In the genomic region with DNA sequence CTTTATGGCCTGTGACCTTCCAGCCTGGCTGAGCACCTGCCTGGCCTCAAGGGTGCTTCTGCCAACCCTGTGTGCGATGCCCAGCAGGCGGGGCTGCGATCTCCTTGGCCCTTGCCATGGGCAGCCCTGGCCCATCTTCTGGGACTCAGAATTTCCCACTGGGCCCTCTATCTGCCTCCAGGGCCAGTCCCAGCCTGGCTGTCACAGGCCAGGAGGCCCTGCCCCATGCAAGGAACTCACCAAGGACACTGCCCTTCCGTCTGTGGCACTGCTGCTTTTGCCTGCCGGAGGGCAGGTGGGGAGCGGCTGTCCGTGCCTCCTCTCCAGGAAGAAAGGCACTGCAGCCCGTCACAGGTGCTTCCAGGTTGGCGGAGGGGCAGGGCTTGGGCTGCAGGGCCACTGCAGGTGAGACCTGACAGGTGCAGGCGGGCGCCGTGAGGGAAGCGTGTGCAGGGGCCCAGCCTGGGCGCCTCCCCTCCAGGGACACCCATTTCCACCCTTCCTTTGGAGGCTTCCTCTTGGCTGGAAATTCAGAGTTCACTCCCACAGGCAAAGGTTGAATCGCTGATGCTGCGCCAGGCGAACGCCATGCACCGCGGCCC, we compare ENCODE assay signal across 23 cellular contexts.
DNase-seq lines count a peak whose midpoint lies in the region; ATAC-seq and TF ChIP-seq lines count a peak whose summit lies in the region.
"Had no signal": no experiment of that assay in that cellular context is flagged by ENCODE, and none has a peak within 500 bp of the region (broad histone marks: within the 10 kb centered on the region; RNA-seq: fewer than 3 reads in every experiment).

No MANE protein-coding gene starts in this region.

- TF ChIP-seq CTCF in WTC11 (IDR thresholded peaks at IDR 0.05) (no peak), lower lobe of right lung (IDR thresholded peaks at IDR 0.05) (no peak)

- H3K27ac Mint-ChIP-seq in WTC11: no peak overlapping the region
- H3K27ac Mint-ChIP-seq: activated naive CD4-positive, alpha-beta T cell treated with anti-CD3 and anti-CD28 coated beads, Interleukin-2, amount 50 U/mL, for 72 hours; nephron had no signal

- no peaks in the 10 kb centered on the region for H3K4me1 ChIP-seq in lower lobe of right lung
- H3K4me1 ChIP-seq: esophagus squamous epithelium, thyroid gland had no signal

- intact Hi-C loops in cardiac septum (cut with DNase I) (no loop called here), left ventricle myocardium superior (cut with micrococcal nuclease) (no loop called here), lower lobe of right lung (cut with DNase I) (no loop called here)

- H3K36me3 Mint-ChIP-seq in WTC11: no peaks in the 10 kb centered on the region
- H3K36me3 Mint-ChIP-seq: activated naive CD4-positive, alpha-beta T cell treated with anti-CD3 and anti-CD28 coated beads, Interleukin-2, amount 50 U/mL, for 72 hours; CD8-positive, alpha-beta memory T cell had no signal

- H3K9me3 Mint-ChIP-seq in WTC11: peaks cover 16% of the 10 kb centered on the region
- H3K9me3 Mint-ChIP-seq: activated naive CD4-positive, alpha-beta T cell treated with anti-CD3 and anti-CD28 coated beads, Interleukin-2, amount 50 U/mL, for 72 hours had no signal

- no peaks in the 10 kb centered on the region for H3K9me3 ChIP-seq in lower lobe of right lung
- H3K9me3 ChIP-seq: esophagus squamous epithelium, thyroid gland had no signal

- peak; percentile 54 for DNase-seq in cardiac septum (ENCODE audit: low spot score)
- no peak for DNase-seq in left ventricle myocardium superior
- peak; percentile 7 for DNase-seq in WTC11 (ENCODE audit: low spot score)
- peak; percentile 35 for DNase-seq in lower lobe of right lung
- peak; percentile 26 for DNase-seq in ureter (ENCODE audit: low spot score)
- no peak for DNase-seq in HEK293T (ENCODE audit: extremely low spot score)
- DNase-seq: activated CD4-positive, alpha-beta T cell treated with anti-CD3 and anti-CD28 coated beads, Interleukin-2, amount 50 U/mL, for 1 hour; CD8-positive, alpha-beta memory T cell; cerebellar nuclear complex; DND-41; effector memory CD4-positive, alpha-beta T cell; esophagus squamous epithelium; Kasumi-1; midbrain; NCI-H1092; NCI-H2107; NCI-H69; stimulated activated CD4-positive, alpha-beta T cell treated with anti-CD3 and anti-CD28 coated beads, Interleukin-2, amount 100 ng/mL, for 48 hours; stimulated activated naive CD4-positive, alpha-beta T cell treated with Interleukin-2 at 50 U/mL for 16 hours had no signal

- CTCF ChIA-PET in WTC11 (lab: Charles Lee) (no interaction called here), HEK293T (lab: Yijun Ruan, JAX) (no interaction called here)

- POLR2A ChIA-PET in WTC11 (lab: Charles Lee): no interaction called here
- POLR2A ChIA-PET in HEK293T (lab: Yijun Ruan, JAX): no interaction called here

- H3K4me3 ChIP-seq in lower lobe of right lung: no peak overlapping the region
- H3K4me3 ChIP-seq: esophagus squamous epithelium, thyroid gland had no signal

- no peak overlapping the region for H3K4me3 Mint-ChIP-seq in WTC11
- H3K4me3 Mint-ChIP-seq: CD8-positive, alpha-beta memory T cell; nephron had no signal

- no peak overlapping the region for H3K27ac ChIP-seq in lower lobe of right lung
- H3K27ac ChIP-seq: esophagus squamous epithelium, thyroid gland had no signal

- no peaks in the 10 kb centered on the region for H3K27me3 Mint-ChIP-seq in WTC11 (ENCODE audit: low read depth)

- H3K27me3 ChIP-seq in lower lobe of right lung (ENCODE audit: low read depth): peaks cover 7% of the 10 kb centered on the region
- H3K27me3 ChIP-seq: thyroid gland had no signal

- ATAC-seq in left ventricle myocardium superior: no peak
- no peak for ATAC-seq in WTC11
- no peak for ATAC-seq in lower lobe of right lung
- ATAC-seq in HG03159 (IDR thresholded peaks at IDR 0.05; ENCODE audit: unreplicated experiment): no peak
- ATAC-seq: activated naive CD4-positive, alpha-beta T cell treated with anti-CD3 and anti-CD28 coated beads, Interleukin-2, amount 50 U/mL, for 72 hours had no signal

- no peaks in the 10 kb centered on the region for H3K4me1 Mint-ChIP-seq in WTC11
- H3K4me1 Mint-ChIP-seq: CD8-positive, alpha-beta memory T cell; nephron had no signal

- no peaks in the 10 kb centered on the region for H3K36me3 ChIP-seq in lower lobe of right lung
- H3K36me3 ChIP-seq: esophagus squamous epithelium, thyroid gland had no signal

TF ChIP-seq in WTC11, 78 proteins besides CTCF, POLR2A, EP300 and RAD21 (continues in another document):
- TF ChIP-seq USF1 (CRISPR knock-in tag; IDR thresholded peaks at IDR 0.05) (no peak), FOXK1 (CRISPR knock-in tag; IDR thresholded peaks at IDR 0.05) (no peak), NFE2L1 (CRISPR knock-in tag; IDR thresholded peaks at IDR 0.05) (no peak), CREM (CRISPR knock-in tag; IDR thresholded peaks at IDR 0.05) (no peak), FOXJ3 (CRISPR knock-in tag; IDR thresholded peaks at IDR 0.05; ENCODE audit: borderline replicate concordance) (no peak), ZNF512 (CRISPR knock-in tag; IDR thresholded peaks at IDR 0.05; ENCODE audit: borderline replicate concordance) (no peak)
- TF ChIP-seq, protein P1, sequence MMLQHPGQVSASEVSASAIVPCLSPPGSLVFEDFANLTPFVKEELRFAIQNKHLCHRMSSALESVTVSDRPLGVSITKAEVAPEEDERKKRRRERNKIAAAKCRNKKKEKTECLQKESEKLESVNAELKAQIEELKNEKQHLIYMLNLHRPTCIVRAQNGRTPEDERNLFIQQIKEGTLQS (CRISPR knock-in tag; conservative IDR thresholded peaks at IDR 0.05): no peak

TF ChIP-seq in HEK293T, 16 proteins besides CTCF, POLR2A, EP300 and RAD21:
- no peak for TF ChIP-seq SP1 (IDR thresholded peaks at IDR 0.05)

Comparison
In these comparisons a context has a peak if more than half of its experiments do, and no peak if none do; other contexts are left out.
1. DNase-seq: peak in cardiac septum (single experiment), WTC11 (single experiment), lower lobe of right lung (single experiment) and ureter (single experiment); none in left ventricle myocardium superior (single experiment) and HEK293T (single experiment).